Comparison of ENCODE assay signal across 17 cellular contexts in the genomic region with DNA sequence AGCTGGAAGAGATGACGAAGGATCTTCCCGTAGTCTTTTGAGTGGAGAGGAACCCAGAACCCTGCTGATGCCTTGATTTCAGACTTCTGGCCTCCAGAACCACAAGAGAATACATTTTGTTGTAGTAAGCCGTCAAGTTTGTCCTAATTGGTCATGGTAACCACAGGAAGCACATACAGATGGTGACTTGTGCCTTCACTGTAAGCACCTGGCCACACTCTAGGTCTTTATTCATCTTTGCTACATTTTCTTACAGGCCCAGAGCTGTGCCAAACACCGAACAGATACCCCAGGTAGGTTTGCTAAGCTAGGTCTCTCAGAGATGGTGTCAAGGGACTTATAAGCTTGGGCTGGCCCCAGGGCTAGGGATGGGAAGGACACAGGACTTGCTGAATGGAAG. TPM values are rescaled to one million over a fixed set of nuclear protein-coding genes. Genes with fewer than 3 reads are reported as not detected.
A peak's percentile ranks its signal among the peaks of the same experiment; 100 is the strongest.
DNase-seq lines count a peak whose midpoint lies in the region; ATAC-seq, FAIRE-seq and TF ChIP-seq lines count a peak whose summit lies in the region.
"Had no signal": no experiment of that assay in that cellular context is flagged by ENCODE, and none has a peak within 500 bp of the region (broad histone marks: within the 10 kb centered on the region; RNA-seq: fewer than 3 reads in every experiment).

No MANE protein-coding gene starts in this region.

- peak overlapping the region; percentile 23 for H3K4me3 Mint-ChIP-seq in T-helper 1 cell treated with Interleukin-12 subunit alpha and Interleukin-12 subunit beta and Interleukin-4 antibody, amounts not matched to agents 30 μg/mL and 1 μg/mL, for 36 hours
- peak overlapping the region; percentile 99 for H3K4me3 Mint-ChIP-seq in activated naive CD8-positive, alpha-beta T cell
- H3K4me3 Mint-ChIP-seq: central memory CD8-positive, alpha-beta T cell; endodermal cell; WTC11 had no signal

- peaks cover 5% of the 10 kb centered on the region for H3K27me3 Mint-ChIP-seq in T-helper 1 cell treated with Interleukin-12 subunit alpha and Interleukin-12 subunit beta and Interleukin-4 antibody, amounts not matched to agents 30 μg/mL and 1 μg/mL, for 36 hours (ENCODE audit: low read depth)
- H3K27me3 Mint-ChIP-seq in activated naive CD8-positive, alpha-beta T cell = no peaks in the 10 kb centered on the region
- H3K27me3 Mint-ChIP-seq: central memory CD8-positive, alpha-beta T cell had no signal

- peak overlapping the region in 1 of 3 experiments; percentile 97; a peak in 1 of 6 replicates for H3K4me3 ChIP-seq in HepG2 (replicated peaks in 1 of 3; ENCODE audit: insufficient read depth in 1 of 3, low read depth in 2 of 3, low read length in 3 of 3)
- no peak overlapping the region for H3K4me3 ChIP-seq in thoracic aorta
- H3K4me3 ChIP-seq: left lung, testis had no signal

- in situ Hi-C loops in HepG2 (cut with HindIII; ENCODE audit: extremely low pct_ligation_motif_present, low pct_unique_long_range_greater_than_20kb) = no loop called here

- H3K4me2 ChIP-seq in HepG2 (ENCODE audit: low read depth, low read length) = peak overlapping the region; percentile 87

- H3K27me3 ChIP-seq in HepG2 (ENCODE audit: control insufficient read depth in 1 of 2, insufficient read depth in 2 of 2, low read length in 2 of 2) = no peaks in the 10 kb centered on the region; a peak in 1 of 5 replicates
- H3K27me3 ChIP-seq in thoracic aorta (replicated peaks; ENCODE audit: insufficient read depth) = no peaks in the 10 kb centered on the region
- H3K27me3 ChIP-seq: testis had no signal

- TF ChIP-seq POLR2A in HepG2 (IDR thresholded peaks at IDR 0.05; ENCODE audit: insufficient read depth in 1 of 2, low read depth in 2 of 2, low read length in 2 of 2) = no peak

- peaks cover 52% of the 10 kb centered on the region for H3K36me3 Mint-ChIP-seq in T-helper 1 cell treated with Interleukin-12 subunit alpha and Interleukin-12 subunit beta and Interleukin-4 antibody, amounts not matched to agents 30 μg/mL and 1 μg/mL, for 36 hours (ENCODE audit: low read depth)
- peaks cover 19% of the 10 kb centered on the region for H3K36me3 Mint-ChIP-seq in activated naive CD8-positive, alpha-beta T cell

- POLR2A ChIA-PET in HepG2 (lab: Yijun Ruan, JAX) = interaction anchor here (1.2 to 10.1 kb wide), 3 partner anchors 11 to 230 kb away, joined by 4 to 357 read pairs (median 188); no protein-coding TSS in a partner anchor

- intact Hi-C loops in HepG2 (cut with micrococcal nuclease; ENCODE audit: unreplicated experiment) = no loop called here

- H2AFZ ChIP-seq in HepG2 (ENCODE audit: low read length) = no peak overlapping the region

- no peak overlapping the region for H3K27ac Mint-ChIP-seq in T-helper 1 cell treated with Interleukin-12 subunit alpha and Interleukin-12 subunit beta and Interleukin-4 antibody, amounts not matched to agents 30 μg/mL and 1 μg/mL, for 36 hours
- peak overlapping the region; percentile 71 for H3K27ac Mint-ChIP-seq in activated naive CD8-positive, alpha-beta T cell
- H3K27ac Mint-ChIP-seq: endodermal cell, WTC11 had no signal

- DNase-seq in T-helper 1 cell (no peak), HepG2 (ENCODE audit: low spot score) (no peak), thoracic aorta (ENCODE audit: low spot score) (no peak), substantia nigra (lab: John Stamatoyannopoulos, UW) (no peak), NCI-H146 treated with DMSO at 0.1 percent for 48 hours (lab: John Stamatoyannopoulos, UW; ENCODE audit: unreplicated experiment) (no peak), NCI-H82 treated with DMSO at 0.1 percent for 48 hours (lab: John Stamatoyannopoulos, UW; ENCODE audit: unreplicated experiment) (no peak)
- DNase-seq: endodermal cell, NCI-H1694, NCI-H526 treated with DMSO at 0.1 percent for 48 hours, testis had no signal

- BruUV-seq in HepG2 (replicated peaks; lab: Mats Ljungman, UMichigan) = no TSS peak

- peaks cover 70% of the 10 kb centered on the region for H3K4me1 ChIP-seq in HepG2 (ENCODE audit: insufficient read depth, low read length)
- H3K4me1 ChIP-seq in thoracic aorta (ENCODE audit: control insufficient read depth in 1 of 2, low read depth in 2 of 2) = peaks cover 14 to 67% of the 10 kb centered on the region in 2 donors

- FAIRE-seq in HepG2 (lab: Jason Lieb, UNC) = no peak
- FAIRE-seq: A204.1 had no signal

- peaks cover 55% of the 10 kb centered on the region for H3K4me1 Mint-ChIP-seq in T-helper 1 cell treated with Interleukin-12 subunit alpha and Interleukin-12 subunit beta and Interleukin-4 antibody, amounts not matched to agents 30 μg/mL and 1 μg/mL, for 36 hours (ENCODE audit: low read depth)
- H3K4me1 Mint-ChIP-seq in activated naive CD8-positive, alpha-beta T cell (ENCODE audit: low read depth) = peaks cover 66% of the 10 kb centered on the region

- H3K9me3 Mint-ChIP-seq in T-helper 1 cell treated with Interleukin-12 subunit alpha and Interleukin-12 subunit beta and Interleukin-4 antibody, amounts not matched to agents 30 μg/mL and 1 μg/mL, for 36 hours = no peaks in the 10 kb centered on the region
- H3K9me3 Mint-ChIP-seq in activated naive CD8-positive, alpha-beta T cell (ENCODE audit: low read depth) = no peaks in the 10 kb centered on the region
- H3K9me3 Mint-ChIP-seq: central memory CD8-positive, alpha-beta T cell; endodermal cell; WTC11 had no signal

- H3K9me3 ChIP-seq in HepG2 (ENCODE audit: low read length) (no peaks in the 10 kb centered on the region), thoracic aorta (no peaks in the 10 kb centered on the region)
- H3K9me3 ChIP-seq: left lung, testis had no signal

- peaks cover 11 to 37% of the 10 kb centered on the region in 2 experiments for H3K36me3 ChIP-seq in HepG2 (replicated peaks in 1 of 2; ENCODE audit: control insufficient read depth in 1 of 2, insufficient read depth in 2 of 2, low read length in 2 of 2)
- peaks cover 26% of the 10 kb centered on the region for H3K36me3 ChIP-seq in thoracic aorta

- CTCF ChIA-PET in HepG2 (lab: Yijun Ruan, JAX; ENCODE audit: low intra/inter-chr PET ratio, low total read pairs) = no interaction called here

- TF ChIP-seq CTCF in HepG2 (CRISPR knock-in tag; IDR thresholded peaks at IDR 0.05) (no peak), thoracic aorta (IDR thresholded peaks at IDR 0.05) (no peak)

- H3K27ac ChIP-seq in HepG2 (ENCODE audit: extremely low read length, insufficient read depth, low read length) (no peak overlapping the region), thoracic aorta (peak overlapping the region; percentile 21 to 92), substantia nigra (ENCODE audit: low read depth, low read length, poor library complexity, severe bottlenecking) (no peak overlapping the region)
- H3K27ac ChIP-seq: RWPE1, testis had no signal

- H4K20me1 ChIP-seq in HepG2 (ENCODE audit: insufficient read depth, low read length) = peaks cover 49% of the 10 kb centered on the region

- no peak for TF ChIP-seq RAD21 in HepG2 (CRISPR knock-in tag; IDR thresholded peaks at IDR 0.05)

- TF ChIP-seq EP300 in HepG2 (IDR thresholded peaks at IDR 0.05; ENCODE audit: low read depth in 2 of 2, low read length in 2 of 2) = no peak
- TF ChIP-seq EP300 in HepG2 (CRISPR knock-in tag; IDR thresholded peaks at IDR 0.05; ENCODE audit: borderline replicate concordance) = no peak

- ATAC-seq in HepG2 (no peak), thoracic aorta (ENCODE audit: insufficient number of reproducible peaks, low FRiP score, low read depth) (no peak)
- ATAC-seq: left lung, WTC11 had no signal

- peaks cover 82% of the 10 kb centered on the region for H3K79me2 ChIP-seq in HepG2 (ENCODE audit: insufficient read depth, low read length)

- 90% methylated on average over 4 of the region's 4 CpGs for WGBS in HepG2 (ENCODE audit: low lambda C conversion rate)

- no peak overlapping the region for H3K9ac ChIP-seq in HepG2 (ENCODE audit: insufficient read depth, low read depth, low read length)

RNA-seq across cellular contexts. Expression of gene DHRS3, which starts 4.8 kb away (rescaled TPM):
- total RNA-seq in HepG2 (2016; rRNA removed; fragmentation: Illumina TruSeq; extraction: Trizol) (30.5 and 48.5 TPM in 2 replicates), thoracic aorta (100 to 1,000 TPM in 1 of 2 donors, 10 to 100 TPM in 1; 65.9 to 150 TPM)
- 25.5 and 27.3 TPM in 2 replicates for total RNA-seq in HepG2 (2016; cell fraction: cytosol; rRNA removed; fragmentation: Illumina TruSeq; extraction: Trizol; ENCODE audit: low read depth)
- total RNA-seq in HepG2 (2016; cell fraction: insoluble cytoplasmic fraction; rRNA removed; fragmentation: Illumina TruSeq; extraction: Trizol) = 26.6 and 52.7 TPM in 2 replicates
- total RNA-seq in HepG2 (2016; cell fraction: membrane; rRNA removed; fragmentation: Illumina TruSeq; extraction: Trizol) = 29.7 and 30.7 TPM in 2 replicates
- 41.7 and 48.7 TPM in 2 replicates for total RNA-seq in HepG2 (2016; cell fraction: nucleus; rRNA removed; fragmentation: Illumina TruSeq; extraction: Trizol)
- 90.5 and 107 TPM in 2 replicates for polyA plus RNA-seq in HepG2 (2011; rRNA removed)
- polyA plus RNA-seq in HepG2 (2011; cell fraction: cytosol; rRNA removed) = 85.8 and 93.3 TPM in 2 replicates
- 96.4 and 100 TPM in 2 replicates for polyA plus RNA-seq in HepG2 (2011; cell fraction: nucleus; rRNA removed)
- 60.3 and 66.6 TPM in 2 replicates for polyA plus RNA-seq in HepG2 (2012)
- polyA plus RNA-seq in HepG2 (2016; cell fraction: cytosol; fragmentation: Illumina TruSeq; extraction: Trizol; ENCODE audit: low read depth) = 7.8 TPM in 2 replicates
- polyA plus RNA-seq in HepG2 (2016; cell fraction: insoluble cytoplasmic fraction; fragmentation: Illumina TruSeq; extraction: Trizol; ENCODE audit: low read depth) = 18.9 and 21.8 TPM in 2 replicates
- 13.0 and 14.3 TPM in 2 replicates for polyA plus RNA-seq in HepG2 (2016; cell fraction: membrane; fragmentation: Illumina TruSeq; extraction: Trizol; ENCODE audit: low read depth)
- polyA plus RNA-seq in HepG2 (2016; cell fraction: nucleus; fragmentation: Illumina TruSeq; extraction: Trizol; ENCODE audit: insufficient read depth, low read depth) = 64.9 and 66.2 TPM in 2 replicates
- 17.4 and 446 TPM in 2 replicates for polyA minus RNA-seq in HepG2 (2011; rRNA and poly(A)+ RNA removed; ENCODE audit: low replicate concordance)
- 107 and 116 TPM in 2 replicates for polyA minus RNA-seq in HepG2 (2011; cell fraction: cytosol; rRNA and poly(A)+ RNA removed)
- polyA minus RNA-seq in HepG2 (2011; cell fraction: nucleus; rRNA and poly(A)+ RNA removed) = 65.1 and 73.6 TPM in 2 replicates

RNA-seq across cellular contexts. Expression of gene AADACL4, which starts 30.7 kb away (rescaled TPM):
- total RNA-seq in HepG2 (2016; rRNA removed; fragmentation: Illumina TruSeq; extraction: Trizol) (not detected in 2 replicates), thoracic aorta (not detected)
- total RNA-seq in HepG2 (2016; cell fraction: cytosol; rRNA removed; fragmentation: Illumina TruSeq; extraction: Trizol; ENCODE audit: low read depth) = not detected in 2 replicates
- total RNA-seq in HepG2 (2016; cell fraction: insoluble cytoplasmic fraction; rRNA removed; fragmentation: Illumina TruSeq; extraction: Trizol) = not detected in 2 replicates
- total RNA-seq in HepG2 (2016; cell fraction: membrane; rRNA removed; fragmentation: Illumina TruSeq; extraction: Trizol) = not detected in 2 replicates
- not detected in 2 replicates for total RNA-seq in HepG2 (2016; cell fraction: nucleus; rRNA removed; fragmentation: Illumina TruSeq; extraction: Trizol)
- not detected in 2 replicates for polyA plus RNA-seq in HepG2 (2011; rRNA removed)
- not detected in 2 replicates for polyA plus RNA-seq in HepG2 (2011; cell fraction: cytosol; rRNA removed)
- not detected in 2 replicates for polyA plus RNA-seq in HepG2 (2011; cell fraction: nucleus; rRNA removed)
- polyA plus RNA-seq in HepG2 (2012) = not detected in 2 replicates
- not detected in 2 replicates for polyA plus RNA-seq in HepG2 (2016; cell fraction: cytosol; fragmentation: Illumina TruSeq; extraction: Trizol; ENCODE audit: low read depth)
- not detected in 2 replicates for polyA plus RNA-seq in HepG2 (2016; cell fraction: insoluble cytoplasmic fraction; fragmentation: Illumina TruSeq; extraction: Trizol; ENCODE audit: low read depth)
- polyA plus RNA-seq in HepG2 (2016; cell fraction: membrane; fragmentation: Illumina TruSeq; extraction: Trizol; ENCODE audit: low read depth) = not detected in 2 replicates
- polyA plus RNA-seq in HepG2 (2016; cell fraction: nucleus; fragmentation: Illumina TruSeq; extraction: Trizol; ENCODE audit: insufficient read depth, low read depth) = not detected in 2 replicates
- polyA minus RNA-seq in HepG2 (2011; rRNA and poly(A)+ RNA removed; ENCODE audit: low replicate concordance) = not detected in 2 replicates
- polyA minus RNA-seq in HepG2 (2011; cell fraction: cytosol; rRNA and poly(A)+ RNA removed) = not detected in 2 replicates
- not detected in 2 replicates for polyA minus RNA-seq in HepG2 (2011; cell fraction: nucleus; rRNA and poly(A)+ RNA removed)
- total RNA-seq: endodermal cell, left lung, testis had no signal

Comparison
In these comparisons a context has a peak if more than half of its experiments do, and no peak if none do; other contexts are left out.
1. H3K27ac ChIP-seq: peak in thoracic aorta (2 of 2); none in HepG2 (single experiment) and substantia nigra (single experiment).